14 cellular contexts compared by ENCODE assay signal in the genomic region with DNA sequence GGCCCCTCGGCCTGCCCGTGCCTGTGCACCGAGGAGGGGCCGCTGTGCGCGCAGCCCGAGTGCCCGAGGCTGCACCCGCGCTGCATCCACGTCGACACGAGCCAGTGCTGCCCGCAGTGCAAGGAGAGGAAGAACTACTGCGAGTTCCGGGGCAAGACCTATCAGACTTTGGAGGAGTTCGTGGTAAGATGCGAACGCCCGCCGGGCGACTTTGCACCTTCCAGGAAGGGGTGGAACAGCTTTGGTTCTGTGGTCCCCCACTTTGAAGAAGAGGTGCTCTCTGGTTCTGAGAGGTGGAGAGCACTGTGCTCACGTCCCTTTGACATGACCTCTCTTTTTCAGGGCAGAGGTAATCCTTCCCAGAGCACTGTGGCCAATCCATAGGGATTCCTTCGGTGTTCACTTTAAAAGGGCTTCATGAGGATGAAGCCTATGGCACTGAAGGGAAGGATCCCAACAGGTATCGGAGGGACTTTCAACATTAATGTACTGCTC. TPM values are rescaled to one million over a fixed set of nuclear protein-coding genes. Genes with fewer than 3 reads are reported as not detected.
A peak's percentile ranks its signal among the peaks of the same experiment; 100 is the strongest.
DNase-seq lines count a peak whose midpoint lies in the region; ATAC-seq and TF ChIP-seq lines count a peak whose summit lies in the region.
"Had no signal": no experiment of that assay in that cellular context is flagged by ENCODE, and none has a peak within 500 bp of the region (broad histone marks: within the 10 kb centered on the region; RNA-seq: fewer than 3 reads in every experiment).

No MANE protein-coding gene starts in this region.

- H3K36me3 ChIP-seq in esophagus (ENCODE audit: control insufficient read depth in 2 of 2, insufficient read depth in 2 of 2, low read length in 1 of 2) (no peaks in the 10 kb centered on the region), mucosa of descending colon (ENCODE audit: low read depth) (no peaks in the 10 kb centered on the region), tibial nerve (no peaks in the 10 kb centered on the region)

- DNase-seq in NCI-H748 (lab: John Stamatoyannopoulos, UW; ENCODE audit: unreplicated experiment) (peak; percentile 35), NCI-H748 treated with DMSO at 0.1 percent for 48 hours (lab: John Stamatoyannopoulos, UW) (no peak), mucosa of descending colon (no peak), tibial nerve (ENCODE audit: low spot score in 2 of 2) (no peak), NCI-H2227 treated with DMSO at 0.1 percent for 48 hours (lab: John Stamatoyannopoulos, UW) (no peak), NCI-H526 treated with DMSO at 0.1 percent for 48 hours (lab: John Stamatoyannopoulos, UW) (no peak)
- DNase-seq in stimulated activated CD4-positive, alpha-beta T cell treated with anti-CD3 and anti-CD28 coated beads, Interleukin-1b, Interleukin-23, amount 100 ng/mL, for 48 hours = no peak
- DNase-seq: activated CD4-positive, alpha-beta memory T cell treated with anti-CD3 and anti-CD28 coated beads for 36 hours; activated naive CD4-positive, alpha-beta T cell treated with Interleukin-2 at 50 U/mL for 16 hours; cortex of kidney; NCI-H2171 treated with DMSO at 0.1 percent for 48 hours; PC-3 had no signal

- ATAC-seq in mucosa of descending colon = peak; percentile 37
- ATAC-seq: PC-3 had no signal

- peaks cover 0 to 7% of the 10 kb centered on the region in 2 donors for H3K27me3 ChIP-seq in esophagus (ENCODE audit: control insufficient read depth in 1 of 2, insufficient read depth in 2 of 2, low read length in 2 of 2)
- peaks cover 0 to 47% of the 10 kb centered on the region in 2 donors for H3K27me3 ChIP-seq in tibial nerve

- H3K4me3 ChIP-seq in esophagus (ENCODE audit: low read depth in 1 of 2, low read length in 2 of 2) (peak overlapping the region; percentile 31 to 53), mucosa of descending colon (no peak overlapping the region), tibial nerve (peak overlapping the region; percentile 8 to 54 (median 14))

- H3K27ac ChIP-seq in esophagus (ENCODE audit: low read depth in 2 of 2, low read length in 1 of 2) = no peak overlapping the region
- no peak overlapping the region for H3K27ac ChIP-seq in tibial nerve

- peaks cover 0 to 5% of the 10 kb centered on the region in 2 donors for H3K9me3 ChIP-seq in esophagus (ENCODE audit: control insufficient read depth in 2 of 2, insufficient read depth in 1 of 2, low read depth in 1 of 2, low read length in 1 of 2)
- no peaks in the 10 kb centered on the region for H3K9me3 ChIP-seq in mucosa of descending colon
- no peaks in the 10 kb centered on the region for H3K9me3 ChIP-seq in tibial nerve

- TF ChIP-seq POLR2A in tibial nerve (IDR thresholded peaks at IDR 0.05) = no peak

- WGBS in esophagus, 2 donors = 18 to 22% methylated on average over 25 of the region's 25 CpGs
- 42 to 84% methylated on average over 5 to 10 of the region's 25 CpGs for WGBS in tibial nerve, 2 donors

- peaks cover 12 to 13% of the 10 kb centered on the region in 2 donors for H3K4me1 ChIP-seq in esophagus (ENCODE audit: control insufficient read depth in 2 of 2, insufficient read depth in 2 of 2, low read length in 1 of 2)
- H3K4me1 ChIP-seq in mucosa of descending colon (ENCODE audit: low read depth) = peaks cover 27% of the 10 kb centered on the region
- peaks cover 0 to 36% (median 5%) of the 10 kb centered on the region in 4 donors for H3K4me1 ChIP-seq in tibial nerve

- TF ChIP-seq EP300 in tibial nerve (IDR thresholded peaks at IDR 0.05) = no peak

- TF ChIP-seq CTCF in mucosa of descending colon (IDR thresholded peaks at IDR 0.05) (no peak), tibial nerve (IDR thresholded peaks at IDR 0.05) (no peak)

- intact Hi-C loops in mucosa of descending colon (cut with DNase I, micrococcal nuclease) = no loop called here

RNA-seq across cellular contexts. Expression of a gene that starts 2.6 kb away (rescaled TPM):
- polyA plus RNA-seq in esophagus = under 1 TPM; 0.02 to 0.06 TPM
- total RNA-seq in mucosa of descending colon (under 1 TPM; 0.06 to 0.17 (median 0.14) TPM), tibial nerve (under 1 TPM; under 0.01 to 0.20 (median under 0.01) TPM)
- total RNA-seq: activated CD4-positive, alpha-beta memory T cell treated with anti-CD3 and anti-CD28 coated beads for 36 hours; lung microvascular endothelial cell; PC-3 had no signal
